ENCODE assay signal across 11 cellular contexts in genomic region chr11:8838248-8838647, GRCh38.
DNase-seq lines count a peak whose midpoint lies in the region; ATAC-seq, FAIRE-seq and TF ChIP-seq lines count a peak whose summit lies in the region.
"Had no signal": no experiment of that assay in that cellular context is flagged by ENCODE, and none has a peak within 500 bp of the region (broad histone marks: within the 10 kb centered on the region; RNA-seq: fewer than 3 reads in every experiment).

No MANE protein-coding gene starts in this region.

- H3K9ac ChIP-seq in kidney (ENCODE audit: low read length in 2 of 2): no peak overlapping the region

- TF ChIP-seq CTCF in kidney (IDR thresholded peaks at IDR 0.05; ENCODE audit: borderline replicate concordance, extremely low read depth, insufficient read depth): no peak
- TF ChIP-seq CTCF in testis (IDR thresholded peaks at IDR 0.05): no peak

- ATAC-seq in HG02885 (IDR thresholded peaks at IDR 0.05; ENCODE audit: poor library complexity, unreplicated experiment): no peak
- no peak for ATAC-seq in effector memory CD8-positive, alpha-beta T cell (replicated peaks)
- no peak for ATAC-seq in activated naive CD8-positive, alpha-beta T cell treated with anti-CD3 and anti-CD28 coated beads, Interleukin-2, amount 50 U/mL, for 24 hours

- H3K9me3 Mint-ChIP-seq in T-helper 2 cell treated with Interferon-gamma antibody and Interleukin-4, amounts not matched to agents 5 μg/mL and 100 μg/mL, for 36 hours: no peaks in the 10 kb centered on the region
- no peaks in the 10 kb centered on the region for H3K9me3 Mint-ChIP-seq in effector memory CD8-positive, alpha-beta T cell
- H3K9me3 Mint-ChIP-seq in activated naive CD8-positive, alpha-beta T cell treated with anti-CD3 and anti-CD28 coated beads, Interleukin-2, amount 50 U/mL, for 24 hours: no peaks in the 10 kb centered on the region

- no peaks in the 10 kb centered on the region for H3K27me3 ChIP-seq in testis

- intact Hi-C loops in kidney (cut with DNase I) (no loop called here), testis (cut with DNase I; ENCODE audit: low total_unique reads) (no loop called here)

- H3K4me1 Mint-ChIP-seq in T-helper 2 cell treated with Interferon-gamma antibody and Interleukin-4, amounts not matched to agents 5 μg/mL and 100 μg/mL, for 36 hours (ENCODE audit: low read depth): peaks cover 3% of the 10 kb centered on the region
- H3K4me1 Mint-ChIP-seq in effector memory CD8-positive, alpha-beta T cell (ENCODE audit: low read depth in 2 of 2): no peaks in the 10 kb centered on the region
- H3K4me1 Mint-ChIP-seq in activated naive CD8-positive, alpha-beta T cell treated with anti-CD3 and anti-CD28 coated beads, Interleukin-2, amount 50 U/mL, for 24 hours: peaks cover 43% of the 10 kb centered on the region

- WGBS in testis, 2 donors: 45 to 46% methylated on average over 7 of the region's 7 CpGs

- H3K27ac ChIP-seq in kidney (ENCODE audit: low read depth in 2 of 2, low read length in 2 of 2) (peak overlapping the region; percentile 15 to 56), testis (peak overlapping the region; percentile 62 to 76)

- H3K27me3 Mint-ChIP-seq in T-helper 2 cell treated with Interferon-gamma antibody and Interleukin-4, amounts not matched to agents 5 μg/mL and 100 μg/mL, for 36 hours (ENCODE audit: low read depth): peaks cover 2% of the 10 kb centered on the region
- H3K27me3 Mint-ChIP-seq in effector memory CD8-positive, alpha-beta T cell: peaks cover 53 to 76% of the 10 kb centered on the region in 2 donors
- H3K27me3 Mint-ChIP-seq in activated naive CD8-positive, alpha-beta T cell treated with anti-CD3 and anti-CD28 coated beads, Interleukin-2, amount 50 U/mL, for 24 hours: peaks cover 19% of the 10 kb centered on the region

- no peaks in the 10 kb centered on the region for H3K36me3 Mint-ChIP-seq in T-helper 2 cell treated with Interferon-gamma antibody and Interleukin-4, amounts not matched to agents 5 μg/mL and 100 μg/mL, for 36 hours (ENCODE audit: low read depth)
- H3K36me3 Mint-ChIP-seq in effector memory CD8-positive, alpha-beta T cell (ENCODE audit: insufficient read depth): no peaks in the 10 kb centered on the region
- H3K36me3 Mint-ChIP-seq in activated naive CD8-positive, alpha-beta T cell treated with anti-CD3 and anti-CD28 coated beads, Interleukin-2, amount 50 U/mL, for 24 hours (ENCODE audit: low read depth): no peaks in the 10 kb centered on the region
- H3K36me3 Mint-ChIP-seq: activated naive CD8-positive, alpha-beta T cell had no signal

- no peak for FAIRE-seq in kidney (lab: Jason Lieb, UNC)

- no peaks in the 10 kb centered on the region for H3K36me3 ChIP-seq in kidney (ENCODE audit: control insufficient read depth in 1 of 2, insufficient read depth in 2 of 2, low read length in 2 of 2)
- no peaks in the 10 kb centered on the region for H3K36me3 ChIP-seq in testis (ENCODE audit: low read depth, missing control alignments)

- DNase-seq in LHCN-M2 (ENCODE audit: low read depth) (peak; percentile 81), brain pericyte (ENCODE audit: low read depth, low spot score) (peak; percentile 40), kidney (no peak), testis (no peak)
- no peak for DNase-seq in T-helper 2 cell treated with Interferon-gamma antibody and Interleukin-4, amounts not matched to agents 5 μg/mL and 100 μg/mL, for 36 hours (ENCODE audit: low spot score)
- no peak for DNase-seq in effector memory CD8-positive, alpha-beta T cell
- DNase-seq in activated naive CD8-positive, alpha-beta T cell treated with anti-CD3 and anti-CD28 coated beads, Interleukin-2, amount 50 U/mL, for 24 hours: no peak
- DNase-seq: DND-41, NCI-H1048 had no signal

- H3K4me3 Mint-ChIP-seq in T-helper 2 cell treated with Interferon-gamma antibody and Interleukin-4, amounts not matched to agents 5 μg/mL and 100 μg/mL, for 36 hours: no peak overlapping the region
- H3K4me3 Mint-ChIP-seq in effector memory CD8-positive, alpha-beta T cell: no peak overlapping the region
- H3K4me3 Mint-ChIP-seq in activated naive CD8-positive, alpha-beta T cell treated with anti-CD3 and anti-CD28 coated beads, Interleukin-2, amount 50 U/mL, for 24 hours: no peak overlapping the region
- H3K4me3 Mint-ChIP-seq: activated naive CD8-positive, alpha-beta T cell had no signal

- H3K27ac Mint-ChIP-seq in T-helper 2 cell treated with Interferon-gamma antibody and Interleukin-4, amounts not matched to agents 5 μg/mL and 100 μg/mL, for 36 hours: no peak overlapping the region
- no peak overlapping the region for H3K27ac Mint-ChIP-seq in effector memory CD8-positive, alpha-beta T cell
- no peak overlapping the region for H3K27ac Mint-ChIP-seq in activated naive CD8-positive, alpha-beta T cell treated with anti-CD3 and anti-CD28 coated beads, Interleukin-2, amount 50 U/mL, for 24 hours
- H3K27ac Mint-ChIP-seq: activated naive CD8-positive, alpha-beta T cell had no signal

- H3K9me3 ChIP-seq in kidney (ENCODE audit: control insufficient read depth in 1 of 2, low read length in 2 of 2) (no peaks in the 10 kb centered on the region), testis (no peaks in the 10 kb centered on the region)

- H3K4me3 ChIP-seq in kidney (ENCODE audit: low read length in 2 of 2) (no peak overlapping the region), testis (no peak overlapping the region)

- no peak for TF ChIP-seq POLR2A in testis (IDR thresholded peaks at IDR 0.05)

- H3K4me1 ChIP-seq in kidney (ENCODE audit: control insufficient read depth in 1 of 2, insufficient read depth in 1 of 2, low read depth in 1 of 2, low read length in 2 of 2): peaks cover 6 to 11% of the 10 kb centered on the region in 2 donors
- peaks cover 34% of the 10 kb centered on the region for H3K4me1 ChIP-seq in testis

Comparison
In these comparisons a context has a peak if more than half of its experiments do, and no peak if none do; other contexts are left out.
1. DNase-seq: peak in LHCN-M2 (single experiment) and brain pericyte (single experiment); none in kidney (single experiment), testis (single experiment), T-helper 2 cell treated with Interferon-gamma antibody and Interleukin-4, amounts not matched to agents 5 μg/mL and 100 μg/mL, for 36 hours (single experiment), effector memory CD8-positive, alpha-beta T cell (0 of 3) and activated naive CD8-positive, alpha-beta T cell treated with anti-CD3 and anti-CD28 coated beads, Interleukin-2, amount 50 U/mL, for 24 hours (single experiment).